In genomic region chr10:17838080-17838634, GRCh38 we compare ENCODE assay signal across 14 cellular contexts. TPM values are rescaled to one million over a fixed set of nuclear protein-coding genes. Genes with fewer than 3 reads are reported as not detected.
A peak's percentile ranks its signal among the peaks of the same experiment; 100 is the strongest.
DNase-seq lines count a peak whose midpoint lies in the region; ATAC-seq lines count a peak whose summit lies in the region.
"Had no signal": no experiment of that assay in that cellular context is flagged by ENCODE, and none has a peak within 500 bp of the region (broad histone marks: within the 10 kb centered on the region; RNA-seq: fewer than 3 reads in every experiment).

No MANE protein-coding gene starts in this region.

- H2AK5ac ChIP-seq in mesenchymal stem cell (ENCODE audit: low read length, severe bottlenecking) = no peak overlapping the region

- H3K9ac ChIP-seq in adipocyte (ENCODE audit: low read length) (no peak overlapping the region), mesenchymal stem cell (ENCODE audit: low read length) (peak overlapping the region; percentile 31)

- no peak overlapping the region for H4K91ac ChIP-seq in mesenchymal stem cell (ENCODE audit: low read length)

- H3K36me3 ChIP-seq in adipocyte (ENCODE audit: control insufficient read depth, insufficient read depth, low read length, severe bottlenecking) (no peaks in the 10 kb centered on the region), mesenchymal stem cell (ENCODE audit: control insufficient read depth in 1 of 2, insufficient read depth in 2 of 2, low read depth in 1 of 2, low read length in 2 of 2) (no peaks in the 10 kb centered on the region)
- H3K36me3 ChIP-seq: tibial nerve had no signal

- peak; percentile 47 for ATAC-seq in HG03159 (IDR thresholded peaks at IDR 0.05; ENCODE audit: unreplicated experiment)
- ATAC-seq in GM18870 (IDR thresholded peaks at IDR 0.05; ENCODE audit: unreplicated experiment) = no peak
- ATAC-seq: effector memory CD8-positive, alpha-beta T cell had no signal

- no peaks in the 10 kb centered on the region for H3K9me3 Mint-ChIP-seq in immature natural killer cell
- H3K9me3 Mint-ChIP-seq: brain; effector memory CD8-positive, alpha-beta T cell had no signal

- WGBS in mesenchymal stem cell = 96% methylated on average over 8 of the region's 9 CpGs

- no peak overlapping the region for H4K8ac ChIP-seq in mesenchymal stem cell (ENCODE audit: low read length)

- H2BK12ac ChIP-seq in mesenchymal stem cell (ENCODE audit: low read length in 2 of 2) = no peak overlapping the region

- no peaks in the 10 kb centered on the region for H3K36me3 Mint-ChIP-seq in immature natural killer cell
- H3K36me3 Mint-ChIP-seq: brain had no signal

- H2BK15ac ChIP-seq in mesenchymal stem cell (ENCODE audit: low read depth, poor library complexity, severe bottlenecking) = no peak overlapping the region

- H3K9me3 ChIP-seq in adipocyte (ENCODE audit: control insufficient read depth, low read length) = no peaks in the 10 kb centered on the region
- no peaks in the 10 kb centered on the region for H3K9me3 ChIP-seq in mesenchymal stem cell (ENCODE audit: control insufficient read depth, low read length)
- H3K9me3 ChIP-seq: tibial nerve had no signal

- H2BK120ac ChIP-seq in mesenchymal stem cell (ENCODE audit: low read depth, low read length) = no peak overlapping the region

- no peak overlapping the region for H3K27ac Mint-ChIP-seq in immature natural killer cell
- H3K27ac Mint-ChIP-seq: effector memory CD8-positive, alpha-beta T cell had no signal

- H3K14ac ChIP-seq in mesenchymal stem cell (ENCODE audit: low read length in 2 of 2) = no peak overlapping the region

- no peak overlapping the region for H3K4me2 ChIP-seq in mesenchymal stem cell (ENCODE audit: low read length, poor library complexity, severe bottlenecking)

- peaks cover 14% of the 10 kb centered on the region for H3K4me1 ChIP-seq in adipocyte (ENCODE audit: control insufficient read depth, insufficient read depth, low read length)
- peaks cover 5% of the 10 kb centered on the region for H3K4me1 ChIP-seq in mesenchymal stem cell (ENCODE audit: control insufficient read depth, insufficient read depth, low read depth, low read length)

- H3K27ac ChIP-seq in mesenchymal stem cell (ENCODE audit: low read length, poor library complexity, severe bottlenecking) = no peak overlapping the region
- H3K27ac ChIP-seq: tibial nerve had no signal

- peak overlapping the region in 1 of 5 donors; percentile 48 for H3K4me3 Mint-ChIP-seq in immature natural killer cell
- H3K4me3 Mint-ChIP-seq: effector memory CD8-positive, alpha-beta T cell had no signal

- H3K27me3 ChIP-seq in adipocyte (replicated peaks; ENCODE audit: control insufficient read depth, insufficient read depth, low read length) = no peaks in the 10 kb centered on the region
- no peaks in the 10 kb centered on the region for H3K27me3 ChIP-seq in mesenchymal stem cell (ENCODE audit: control insufficient read depth in 1 of 2, insufficient read depth in 1 of 2, low read length in 2 of 2)

- no peaks in the 10 kb centered on the region for H3K79me1 ChIP-seq in mesenchymal stem cell (replicated peaks; ENCODE audit: low read length, poor library complexity, severe bottlenecking)

- H2BK5ac ChIP-seq in mesenchymal stem cell (ENCODE audit: low read depth, low read length, poor library complexity, severe bottlenecking) = no peak overlapping the region

- no peak overlapping the region for H3K23ac ChIP-seq in mesenchymal stem cell (ENCODE audit: low read length in 2 of 2)

- H2AFZ ChIP-seq in mesenchymal stem cell (ENCODE audit: low read depth, low read length) = no peak overlapping the region

- peak overlapping the region in 1 of 2 experiments; percentile 19 for H3K18ac ChIP-seq in mesenchymal stem cell (ENCODE audit: low read depth in 1 of 2, low read length in 2 of 2)

- H3K4ac ChIP-seq in mesenchymal stem cell (ENCODE audit: low read depth in 1 of 2, low read length in 2 of 2) = no peak overlapping the region

- peak; percentile 87 for DNase-seq in CD1c-positive myeloid dendritic cell (ENCODE audit: extremely low spot score)
- no peak for DNase-seq in adipocyte (ENCODE audit: low read depth)
- DNase-seq in mesenchymal stem cell = no peak
- no peak for DNase-seq in immature natural killer cell
- no peak for DNase-seq in NCI-H187 (lab: John Stamatoyannopoulos, UW)
- DNase-seq in stimulated activated CD4-positive, alpha-beta T cell treated with anti-CD3 and anti-CD28 coated beads, Interleukin-4, amount 100 ng/mL, for 4 hours = no peak
- DNase-seq: effector memory CD8-positive, alpha-beta T cell; Karpas-422; NCI-H2029 had no signal

- H3K27me3 Mint-ChIP-seq in immature natural killer cell (ENCODE audit: low read depth in 3 of 3) = peaks cover 0 to 9% (median 2%) of the 10 kb centered on the region in 3 donors

- peaks cover 5 to 8% of the 10 kb centered on the region in 2 donors for H3K4me1 Mint-ChIP-seq in immature natural killer cell
- H3K4me1 Mint-ChIP-seq: brain had no signal

- peak overlapping the region; percentile 28 for H3K4me3 ChIP-seq in adipocyte (ENCODE audit: low read length)
- peak overlapping the region in 1 of 2 experiments; percentile 46 for H3K4me3 ChIP-seq in mesenchymal stem cell (ENCODE audit: insufficient read depth in 1 of 2, low read depth in 1 of 2, low read length in 2 of 2)
- H3K4me3 ChIP-seq: tibial nerve had no signal

RNA-seq across cellular contexts. Expression of gene MRC1, which starts 29.0 kb away (rescaled TPM):
- not detected for polyA plus RNA-seq in mesenchymal stem cell (2013, experiment 1 of 2)
- polyA plus RNA-seq in mesenchymal stem cell (2013, experiment 2 of 2) = 0.01 TPM
- polyA plus RNA-seq in immature natural killer cell = not detected
- polyA plus RNA-seq: BJ had no signal
